In the genomic region with DNA sequence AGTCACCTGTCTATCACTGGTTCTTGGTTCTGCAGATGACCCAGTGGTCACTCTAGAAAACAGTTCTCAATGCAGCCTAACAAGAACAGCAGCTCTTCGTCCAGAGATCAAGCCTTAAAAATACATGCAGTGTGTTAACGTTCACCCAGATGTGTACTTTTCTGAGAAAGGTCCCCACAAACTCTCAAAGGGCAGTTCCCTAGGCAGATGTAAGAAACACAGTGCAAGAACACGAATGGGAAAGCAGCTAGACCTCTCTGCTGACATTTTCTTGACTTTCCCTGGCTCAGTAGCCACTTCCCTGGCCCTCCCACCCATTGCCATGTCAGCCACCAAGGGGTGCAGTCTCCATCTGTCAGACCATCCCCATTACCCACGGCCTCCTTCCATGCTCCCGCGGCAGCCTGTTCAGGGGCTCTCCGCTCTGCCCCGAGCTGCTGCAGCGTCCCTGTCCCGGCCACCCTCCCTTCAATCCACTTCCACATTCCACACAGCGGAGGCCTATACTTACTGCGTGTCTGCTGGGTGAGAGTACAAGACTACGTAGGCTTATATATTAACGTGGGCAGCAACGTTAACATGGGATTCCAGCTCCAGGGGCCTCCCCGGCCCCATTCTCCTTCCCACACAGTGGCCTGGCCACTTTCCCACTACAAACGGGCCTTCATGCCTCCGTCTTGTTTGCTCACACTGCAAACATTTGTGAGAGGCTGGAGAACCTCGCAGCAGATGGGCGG, we compare ENCODE assay signal across 1 cellular context.
TF ChIP-seq lines count a peak whose summit lies in the region.

No MANE protein-coding gene starts in this region.

TF ChIP-seq in HepG2, 621 proteins besides CTCF, POLR2A, EP300 and RAD21 (continued from another document and continues in another):
- TF ChIP-seq, protein P1, sequence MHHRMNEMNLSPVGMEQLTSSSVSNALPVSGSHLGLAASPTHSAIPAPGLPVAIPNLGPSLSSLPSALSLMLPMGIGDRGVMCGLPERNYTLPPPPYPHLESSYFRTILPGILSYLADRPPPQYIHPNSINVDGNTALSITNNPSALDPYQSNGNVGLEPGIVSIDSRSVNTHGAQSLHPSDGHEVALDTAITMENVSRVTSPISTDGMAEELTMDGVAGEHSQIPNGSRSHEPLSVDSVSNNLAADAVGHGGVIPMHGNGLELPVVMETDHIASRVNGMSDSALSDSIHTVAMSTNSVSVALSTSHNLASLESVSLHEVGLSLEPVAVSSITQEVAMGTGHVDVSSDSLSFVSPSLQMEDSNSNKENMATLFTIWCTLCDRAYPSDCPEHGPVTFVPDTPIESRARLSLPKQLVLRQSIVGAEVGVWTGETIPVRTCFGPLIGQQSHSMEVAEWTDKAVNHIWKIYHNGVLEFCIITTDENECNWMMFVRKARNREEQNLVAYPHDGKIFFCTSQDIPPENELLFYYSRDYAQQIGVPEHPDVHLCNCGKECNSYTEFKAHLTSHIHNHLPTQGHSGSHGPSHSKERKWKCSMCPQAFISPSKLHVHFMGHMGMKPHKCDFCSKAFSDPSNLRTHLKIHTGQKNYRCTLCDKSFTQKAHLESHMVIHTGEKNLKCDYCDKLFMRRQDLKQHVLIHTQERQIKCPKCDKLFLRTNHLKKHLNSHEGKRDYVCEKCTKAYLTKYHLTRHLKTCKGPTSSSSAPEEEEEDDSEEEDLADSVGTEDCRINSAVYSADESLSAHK (CRISPR knock-in tag; IDR thresholded peaks at IDR 0.05; ENCODE audit: borderline replicate concordance) = no peak
- TF ChIP-seq ZNF12 (CRISPR knock-in tag; IDR thresholded peaks at IDR 0.05) (peak; percentile 86), TEAD3 (CRISPR knock-in tag; optimal IDR thresholded peaks at IDR 0.05; ENCODE audit: borderline replicate concordance) (peak; percentile 16), ZNF317 (CRISPR knock-in tag; IDR thresholded peaks at IDR 0.05) (peak; percentile 93), RFXAP (CRISPR knock-in tag; IDR thresholded peaks at IDR 0.05; ENCODE audit: borderline replicate concordance) (no peak), DPF2 (CRISPR knock-in tag; IDR thresholded peaks at IDR 0.05; ENCODE audit: borderline replicate concordance, low read depth) (peak; percentile 53), FOXA3 (CRISPR knock-in tag; IDR thresholded peaks at IDR 0.05) (peak; percentile 45), GFI1 (CRISPR knock-in tag; IDR thresholded peaks at IDR 0.05; ENCODE audit: borderline replicate concordance) (peak; percentile 71), PITX1 (CRISPR knock-in tag; IDR thresholded peaks at IDR 0.05) (peak; percentile 55; the same call in 1 of the 2 replicates), HOXA3 (CRISPR knock-in tag; IDR thresholded peaks at IDR 0.05) (peak; percentile 28; the same call in 1 of the 2 replicates), NR2C2 (CRISPR knock-in tag; IDR thresholded peaks at IDR 0.05; ENCODE audit: borderline replicate concordance) (no peak), RARA (CRISPR knock-in tag; IDR thresholded peaks at IDR 0.05) (peak; percentile 60; the same call in 1 of the 2 replicates), ZMYM3 (CRISPR knock-in tag; IDR thresholded peaks at IDR 0.05) (0 out of 2 replicates have a peak, but pooled peaks have one; percentile 20), ERF (CRISPR knock-in tag; IDR thresholded peaks at IDR 0.05) (0 out of 2 replicates have a peak, but pooled peaks have one; percentile 28), ZSCAN29 (CRISPR knock-in tag; conservative IDR thresholded peaks at IDR 0.05) (0 out of 2 replicates have a peak, but pooled peaks have one; percentile 46), ZNF274 (CRISPR knock-in tag; IDR thresholded peaks at IDR 0.05) (peak; percentile 56; the same call in 1 of the 2 replicates), ZFP62 (CRISPR knock-in tag; IDR thresholded peaks at IDR 0.05) (no peak), SMARCE1 (IDR thresholded peaks at IDR 0.05; ENCODE audit: borderline replicate concordance) (no peak), ZNF75D (CRISPR knock-in tag; IDR thresholded peaks at IDR 0.05; ENCODE audit: borderline replicate concordance) (no peak), TCF7 (IDR thresholded peaks at IDR 0.05; ENCODE audit: low read depth) (no peak), POLR2AphosphoS5 (IDR thresholded peaks at IDR 0.05; ENCODE audit: low read depth, low read length) (peak; percentile 35; the same call in 1 of the 2 replicates), ESRRA (CRISPR knock-in tag; IDR thresholded peaks at IDR 0.05; ENCODE audit: low read depth) (peak; percentile 35; the same call in 1 of the 2 replicates), CREB1 (IDR thresholded peaks at IDR 0.05) (no peak), CREB1 (CRISPR knock-in tag; IDR thresholded peaks at IDR 0.05) (peak; percentile 27), ZNF441 (CRISPR knock-in tag; IDR thresholded peaks at IDR 0.05; ENCODE audit: borderline replicate concordance) (peak; percentile 30; the same call in 1 of the 2 replicates), ZMYM4 (CRISPR knock-in tag; IDR thresholded peaks at IDR 0.05) (peak; percentile 64), CHD2 (IDR thresholded peaks at IDR 0.05; ENCODE audit: low read depth, low read length) (no peak), NRL (CRISPR knock-in tag; IDR thresholded peaks at IDR 0.05; ENCODE audit: borderline replicate concordance) (peak; percentile 35; the same call in 1 of the 2 replicates), LCORL (IDR thresholded peaks at IDR 0.05) (no peak), LCORL (CRISPR knock-in tag; IDR thresholded peaks at IDR 0.05) (peak; percentile 73), ZNF292 (CRISPR knock-in tag; IDR thresholded peaks at IDR 0.05; ENCODE audit: borderline replicate concordance, low read depth) (peak; percentile 93), ELF3 (CRISPR knock-in tag; IDR thresholded peaks at IDR 0.05) (no peak), SOX6 (IDR thresholded peaks at IDR 0.05) (no peak), SOX6 (CRISPR knock-in tag; IDR thresholded peaks at IDR 0.05) (peak; percentile 46; the same call in 1 of the 2 replicates), SKI (IDR thresholded peaks at IDR 0.05; ENCODE audit: partially characterized antibody) (peak; percentile 21), MBNL3 (CRISPR knock-in tag; conservative IDR thresholded peaks at IDR 0.05) (no peak), NR2F2 (IDR thresholded peaks at IDR 0.05; ENCODE audit: borderline replicate concordance, low read depth) (peak; percentile 33; the same call in 1 of the 2 replicates)
- TF ChIP-seq, protein P2, sequence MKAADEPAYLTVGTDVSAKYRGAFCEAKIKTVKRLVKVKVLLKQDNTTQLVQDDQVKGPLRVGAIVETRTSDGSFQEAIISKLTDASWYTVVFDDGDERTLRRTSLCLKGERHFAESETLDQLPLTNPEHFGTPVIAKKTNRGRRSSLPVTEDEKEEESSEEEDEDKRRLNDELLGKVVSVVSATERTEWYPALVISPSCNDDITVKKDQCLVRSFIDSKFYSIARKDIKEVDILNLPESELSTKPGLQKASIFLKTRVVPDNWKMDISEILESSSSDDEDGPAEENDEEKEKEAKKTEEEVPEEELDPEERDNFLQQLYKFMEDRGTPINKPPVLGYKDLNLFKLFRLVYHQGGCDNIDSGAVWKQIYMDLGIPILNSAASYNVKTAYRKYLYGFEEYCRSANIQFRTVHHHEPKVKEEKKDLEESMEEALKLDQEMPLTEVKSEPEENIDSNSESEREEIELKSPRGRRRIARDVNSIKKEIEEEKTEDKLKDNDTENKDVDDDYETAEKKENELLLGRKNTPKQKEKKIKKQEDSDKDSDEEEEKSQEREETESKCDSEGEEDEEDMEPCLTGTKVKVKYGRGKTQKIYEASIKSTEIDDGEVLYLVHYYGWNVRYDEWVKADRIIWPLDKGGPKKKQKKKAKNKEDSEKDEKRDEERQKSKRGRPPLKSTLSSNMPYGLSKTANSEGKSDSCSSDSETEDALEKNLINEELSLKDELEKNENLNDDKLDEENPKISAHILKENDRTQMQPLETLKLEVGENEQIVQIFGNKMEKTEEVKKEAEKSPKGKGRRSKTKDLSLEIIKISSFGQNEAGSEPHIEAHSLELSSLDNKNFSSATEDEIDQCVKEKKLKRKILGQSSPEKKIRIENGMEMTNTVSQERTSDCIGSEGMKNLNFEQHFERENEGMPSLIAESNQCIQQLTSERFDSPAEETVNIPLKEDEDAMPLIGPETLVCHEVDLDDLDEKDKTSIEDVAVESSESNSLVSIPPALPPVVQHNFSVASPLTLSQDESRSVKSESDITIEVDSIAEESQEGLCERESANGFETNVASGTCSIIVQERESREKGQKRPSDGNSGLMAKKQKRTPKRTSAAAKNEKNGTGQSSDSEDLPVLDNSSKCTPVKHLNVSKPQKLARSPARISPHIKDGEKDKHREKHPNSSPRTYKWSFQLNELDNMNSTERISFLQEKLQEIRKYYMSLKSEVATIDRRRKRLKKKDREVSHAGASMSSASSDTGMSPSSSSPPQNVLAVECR (CRISPR knock-in tag; IDR thresholded peaks at IDR 0.05; ENCODE audit: borderline replicate concordance) = peak; percentile 65; the same call in 1 of the 2 replicates
- TF ChIP-seq, protein P3, sequence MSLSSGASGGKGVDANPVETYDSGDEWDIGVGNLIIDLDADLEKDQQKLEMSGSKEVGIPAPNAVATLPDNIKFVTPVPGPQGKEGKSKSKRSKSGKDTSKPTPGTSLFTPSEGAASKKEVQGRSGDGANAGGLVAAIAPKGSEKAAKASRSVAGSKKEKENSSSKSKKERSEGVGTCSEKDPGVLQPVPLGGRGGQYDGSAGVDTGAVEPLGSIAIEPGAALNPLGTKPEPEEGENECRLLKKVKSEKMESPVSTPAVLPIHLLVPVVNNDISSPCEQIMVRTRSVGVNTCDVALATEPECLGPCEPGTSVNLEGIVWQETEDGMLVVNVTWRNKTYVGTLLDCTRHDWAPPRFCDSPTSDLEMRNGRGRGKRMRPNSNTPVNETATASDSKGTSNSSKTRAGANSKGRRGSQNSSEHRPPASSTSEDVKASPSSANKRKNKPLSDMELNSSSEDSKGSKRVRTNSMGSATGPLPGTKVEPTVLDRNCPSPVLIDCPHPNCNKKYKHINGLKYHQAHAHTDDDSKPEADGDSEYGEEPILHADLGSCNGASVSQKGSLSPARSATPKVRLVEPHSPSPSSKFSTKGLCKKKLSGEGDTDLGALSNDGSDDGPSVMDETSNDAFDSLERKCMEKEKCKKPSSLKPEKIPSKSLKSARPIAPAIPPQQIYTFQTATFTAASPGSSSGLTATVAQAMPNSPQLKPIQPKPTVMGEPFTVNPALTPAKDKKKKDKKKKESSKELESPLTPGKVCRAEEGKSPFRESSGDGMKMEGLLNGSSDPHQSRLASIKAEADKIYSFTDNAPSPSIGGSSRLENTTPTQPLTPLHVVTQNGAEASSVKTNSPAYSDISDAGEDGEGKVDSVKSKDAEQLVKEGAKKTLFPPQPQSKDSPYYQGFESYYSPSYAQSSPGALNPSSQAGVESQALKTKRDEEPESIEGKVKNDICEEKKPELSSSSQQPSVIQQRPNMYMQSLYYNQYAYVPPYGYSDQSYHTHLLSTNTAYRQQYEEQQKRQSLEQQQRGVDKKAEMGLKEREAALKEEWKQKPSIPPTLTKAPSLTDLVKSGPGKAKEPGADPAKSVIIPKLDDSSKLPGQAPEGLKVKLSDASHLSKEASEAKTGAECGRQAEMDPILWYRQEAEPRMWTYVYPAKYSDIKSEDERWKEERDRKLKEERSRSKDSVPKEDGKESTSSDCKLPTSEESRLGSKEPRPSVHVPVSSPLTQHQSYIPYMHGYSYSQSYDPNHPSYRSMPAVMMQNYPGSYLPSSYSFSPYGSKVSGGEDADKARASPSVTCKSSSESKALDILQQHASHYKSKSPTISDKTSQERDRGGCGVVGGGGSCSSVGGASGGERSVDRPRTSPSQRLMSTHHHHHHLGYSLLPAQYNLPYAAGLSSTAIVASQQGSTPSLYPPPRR (CRISPR knock-in tag; IDR thresholded peaks at IDR 0.05; ENCODE audit: borderline replicate concordance) = peak; percentile 76; the same call in 1 of the 2 replicates
- TF ChIP-seq, protein P4, sequence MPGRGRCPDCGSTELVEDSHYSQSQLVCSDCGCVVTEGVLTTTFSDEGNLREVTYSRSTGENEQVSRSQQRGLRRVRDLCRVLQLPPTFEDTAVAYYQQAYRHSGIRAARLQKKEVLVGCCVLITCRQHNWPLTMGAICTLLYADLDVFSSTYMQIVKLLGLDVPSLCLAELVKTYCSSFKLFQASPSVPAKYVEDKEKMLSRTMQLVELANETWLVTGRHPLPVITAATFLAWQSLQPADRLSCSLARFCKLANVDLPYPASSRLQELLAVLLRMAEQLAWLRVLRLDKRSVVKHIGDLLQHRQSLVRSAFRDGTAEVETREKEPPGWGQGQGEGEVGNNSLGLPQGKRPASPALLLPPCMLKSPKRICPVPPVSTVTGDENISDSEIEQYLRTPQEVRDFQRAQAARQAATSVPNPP (CRISPR knock-in tag; IDR thresholded peaks at IDR 0.05) = no peak
- TF ChIP-seq, protein P5, sequence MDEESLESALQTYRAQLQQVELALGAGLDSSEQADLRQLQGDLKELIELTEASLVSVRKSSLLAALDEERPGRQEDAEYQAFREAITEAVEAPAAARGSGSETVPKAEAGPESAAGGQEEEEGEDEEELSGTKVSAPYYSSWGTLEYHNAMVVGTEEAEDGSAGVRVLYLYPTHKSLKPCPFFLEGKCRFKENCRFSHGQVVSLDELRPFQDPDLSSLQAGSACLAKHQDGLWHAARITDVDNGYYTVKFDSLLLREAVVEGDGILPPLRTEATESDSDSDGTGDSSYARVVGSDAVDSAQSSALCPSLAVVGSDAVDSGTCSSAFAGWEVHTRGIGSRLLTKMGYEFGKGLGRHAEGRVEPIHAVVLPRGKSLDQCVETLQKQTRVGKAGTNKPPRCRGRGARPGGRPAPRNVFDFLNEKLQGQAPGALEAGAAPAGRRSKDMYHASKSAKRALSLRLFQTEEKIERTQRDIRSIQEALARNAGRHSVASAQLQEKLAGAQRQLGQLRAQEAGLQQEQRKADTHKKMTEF (CRISPR knock-in tag; IDR thresholded peaks at IDR 0.05) = peak; percentile 42; the same call in 1 of the 2 replicates
- TF ChIP-seq, protein P6, sequence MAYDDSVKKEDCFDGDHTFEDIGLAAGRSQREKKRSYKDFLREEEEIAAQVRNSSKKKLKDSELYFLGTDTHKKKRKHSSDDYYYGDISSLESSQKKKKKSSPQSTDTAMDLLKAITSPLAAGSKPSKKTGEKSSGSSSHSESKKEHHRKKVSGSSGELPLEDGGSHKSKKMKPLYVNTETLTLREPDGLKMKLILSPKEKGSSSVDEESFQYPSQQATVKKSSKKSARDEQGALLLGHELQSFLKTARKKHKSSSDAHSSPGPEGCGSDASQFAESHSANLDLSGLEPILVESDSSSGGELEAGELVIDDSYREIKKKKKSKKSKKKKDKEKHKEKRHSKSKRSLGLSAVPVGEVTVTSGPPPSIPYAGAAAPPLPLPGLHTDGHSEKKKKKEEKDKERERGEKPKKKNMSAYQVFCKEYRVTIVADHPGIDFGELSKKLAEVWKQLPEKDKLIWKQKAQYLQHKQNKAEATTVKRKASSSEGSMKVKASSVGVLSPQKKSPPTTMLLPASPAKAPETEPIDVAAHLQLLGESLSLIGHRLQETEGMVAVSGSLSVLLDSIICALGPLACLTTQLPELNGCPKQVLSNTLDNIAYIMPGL (CRISPR knock-in tag; IDR thresholded peaks at IDR 0.05; ENCODE audit: borderline replicate concordance in 1 of 2, low read depth in 1 of 2) = 0 out of 4 replicates have a peak, but pooled peaks of 1 of the 2 experiments have one; percentile 34
- TF ChIP-seq, protein P7, sequence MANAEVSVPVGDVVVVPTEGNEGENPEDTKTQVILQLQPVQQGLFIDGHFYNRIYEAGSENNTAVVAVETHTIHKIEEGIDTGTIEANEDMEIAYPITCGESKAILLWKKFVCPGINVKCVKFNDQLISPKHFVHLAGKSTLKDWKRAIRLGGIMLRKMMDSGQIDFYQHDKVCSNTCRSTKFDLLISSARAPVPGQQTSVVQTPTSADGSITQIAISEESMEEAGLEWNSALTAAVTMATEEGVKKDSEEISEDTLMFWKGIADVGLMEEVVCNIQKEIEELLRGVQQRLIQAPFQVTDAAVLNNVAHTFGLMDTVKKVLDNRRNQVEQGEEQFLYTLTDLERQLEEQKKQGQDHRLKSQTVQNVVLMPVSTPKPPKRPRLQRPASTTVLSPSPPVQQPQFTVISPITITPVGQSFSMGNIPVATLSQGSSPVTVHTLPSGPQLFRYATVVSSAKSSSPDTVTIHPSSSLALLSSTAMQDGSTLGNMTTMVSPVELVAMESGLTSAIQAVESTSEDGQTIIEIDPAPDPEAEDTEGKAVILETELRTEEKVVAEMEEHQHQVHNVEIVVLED (CRISPR knock-in tag; IDR thresholded peaks at IDR 0.05; ENCODE audit: borderline replicate concordance) = peak; percentile 19; the same call in 1 of the 2 replicates
